In the genomic region with DNA sequence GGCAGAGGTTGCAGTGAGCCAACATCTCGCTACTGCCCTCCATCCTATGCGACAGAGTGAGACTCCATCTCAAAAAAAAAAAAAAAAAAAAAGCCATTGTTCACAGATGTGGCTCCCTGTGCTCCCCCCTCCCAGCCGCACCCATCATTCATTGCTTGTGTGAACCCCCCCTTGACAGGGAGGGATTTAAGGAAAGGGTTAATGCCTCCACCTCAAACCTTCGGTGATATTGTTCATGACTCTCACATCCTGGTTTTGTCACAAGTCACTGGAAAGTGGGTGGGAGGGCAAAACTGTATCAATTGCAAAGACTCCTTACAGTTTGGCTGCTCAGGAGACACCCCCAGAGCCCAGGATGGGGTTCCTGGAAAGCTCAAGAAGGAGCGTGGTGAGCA, we compare ENCODE assay signal across 1 cellular context.
A peak's percentile ranks its signal among the peaks of the same experiment; 100 is the strongest.
TF ChIP-seq lines count a peak whose summit lies in the region.

No MANE protein-coding gene starts in this region.

TF ChIP-seq in K562, 482 proteins besides CTCF, POLR2A, EP300 and RAD21 (continued from another document):
- no peak for TF ChIP-seq ZBTB26 (CRISPR knock-in tag; IDR thresholded peaks at IDR 0.05)
- 0 out of 2 replicates have a peak, but pooled peaks have one; percentile 15 for TF ChIP-seq DDX20 (tag; IDR thresholded peaks at IDR 0.05; ENCODE audit: low read depth)
- TF ChIP-seq PRPF4 (IDR thresholded peaks at IDR 0.05; ENCODE audit: insufficient read depth, low read depth, low read length, poor library complexity, severe bottlenecking), result no peak
- TF ChIP-seq THAP12 (CRISPR knock-in tag; IDR thresholded peaks at IDR 0.05), result no peak
- TF ChIP-seq MBD2 (IDR thresholded peaks at IDR 0.05; ENCODE audit: borderline replicate concordance, low read depth), result no peak
- TF ChIP-seq, protein P1, sequence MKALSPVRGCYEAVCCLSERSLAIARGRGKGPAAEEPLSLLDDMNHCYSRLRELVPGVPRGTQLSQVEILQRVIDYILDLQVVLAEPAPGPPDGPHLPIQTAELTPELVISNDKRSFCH (CRISPR knock-in tag; IDR thresholded peaks at IDR 0.05), result 0 out of 2 replicates have a peak, but pooled peaks have one; percentile 8
- TF ChIP-seq, protein P1 (tag; IDR thresholded peaks at IDR 0.05), result no peak
- peak; percentile 32 for TF ChIP-seq ZNF280A (IDR thresholded peaks at IDR 0.05; ENCODE audit: low read depth, partially characterized antibody)
- TF ChIP-seq, protein P2, sequence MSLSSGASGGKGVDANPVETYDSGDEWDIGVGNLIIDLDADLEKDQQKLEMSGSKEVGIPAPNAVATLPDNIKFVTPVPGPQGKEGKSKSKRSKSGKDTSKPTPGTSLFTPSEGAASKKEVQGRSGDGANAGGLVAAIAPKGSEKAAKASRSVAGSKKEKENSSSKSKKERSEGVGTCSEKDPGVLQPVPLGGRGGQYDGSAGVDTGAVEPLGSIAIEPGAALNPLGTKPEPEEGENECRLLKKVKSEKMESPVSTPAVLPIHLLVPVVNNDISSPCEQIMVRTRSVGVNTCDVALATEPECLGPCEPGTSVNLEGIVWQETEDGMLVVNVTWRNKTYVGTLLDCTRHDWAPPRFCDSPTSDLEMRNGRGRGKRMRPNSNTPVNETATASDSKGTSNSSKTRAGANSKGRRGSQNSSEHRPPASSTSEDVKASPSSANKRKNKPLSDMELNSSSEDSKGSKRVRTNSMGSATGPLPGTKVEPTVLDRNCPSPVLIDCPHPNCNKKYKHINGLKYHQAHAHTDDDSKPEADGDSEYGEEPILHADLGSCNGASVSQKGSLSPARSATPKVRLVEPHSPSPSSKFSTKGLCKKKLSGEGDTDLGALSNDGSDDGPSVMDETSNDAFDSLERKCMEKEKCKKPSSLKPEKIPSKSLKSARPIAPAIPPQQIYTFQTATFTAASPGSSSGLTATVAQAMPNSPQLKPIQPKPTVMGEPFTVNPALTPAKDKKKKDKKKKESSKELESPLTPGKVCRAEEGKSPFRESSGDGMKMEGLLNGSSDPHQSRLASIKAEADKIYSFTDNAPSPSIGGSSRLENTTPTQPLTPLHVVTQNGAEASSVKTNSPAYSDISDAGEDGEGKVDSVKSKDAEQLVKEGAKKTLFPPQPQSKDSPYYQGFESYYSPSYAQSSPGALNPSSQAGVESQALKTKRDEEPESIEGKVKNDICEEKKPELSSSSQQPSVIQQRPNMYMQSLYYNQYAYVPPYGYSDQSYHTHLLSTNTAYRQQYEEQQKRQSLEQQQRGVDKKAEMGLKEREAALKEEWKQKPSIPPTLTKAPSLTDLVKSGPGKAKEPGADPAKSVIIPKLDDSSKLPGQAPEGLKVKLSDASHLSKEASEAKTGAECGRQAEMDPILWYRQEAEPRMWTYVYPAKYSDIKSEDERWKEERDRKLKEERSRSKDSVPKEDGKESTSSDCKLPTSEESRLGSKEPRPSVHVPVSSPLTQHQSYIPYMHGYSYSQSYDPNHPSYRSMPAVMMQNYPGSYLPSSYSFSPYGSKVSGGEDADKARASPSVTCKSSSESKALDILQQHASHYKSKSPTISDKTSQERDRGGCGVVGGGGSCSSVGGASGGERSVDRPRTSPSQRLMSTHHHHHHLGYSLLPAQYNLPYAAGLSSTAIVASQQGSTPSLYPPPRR (CRISPR knock-in tag; IDR thresholded peaks at IDR 0.05; ENCODE audit: borderline replicate concordance), result no peak
- TF ChIP-seq, protein P3, sequence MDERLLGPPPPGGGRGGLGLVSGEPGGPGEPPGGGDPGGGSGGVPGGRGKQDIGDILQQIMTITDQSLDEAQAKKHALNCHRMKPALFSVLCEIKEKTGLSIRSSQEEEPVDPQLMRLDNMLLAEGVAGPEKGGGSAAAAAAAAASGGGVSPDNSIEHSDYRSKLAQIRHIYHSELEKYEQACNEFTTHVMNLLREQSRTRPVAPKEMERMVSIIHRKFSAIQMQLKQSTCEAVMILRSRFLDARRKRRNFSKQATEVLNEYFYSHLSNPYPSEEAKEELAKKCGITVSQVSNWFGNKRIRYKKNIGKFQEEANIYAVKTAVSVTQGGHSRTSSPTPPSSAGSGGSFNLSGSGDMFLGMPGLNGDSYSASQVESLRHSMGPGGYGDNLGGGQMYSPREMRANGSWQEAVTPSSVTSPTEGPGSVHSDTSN (CRISPR knock-in tag; IDR thresholded peaks at IDR 0.05; ENCODE audit: low read depth), result no peak
- TF ChIP-seq, protein P3 (tag; conservative IDR thresholded peaks at IDR 0.05; ENCODE audit: low read depth), result peak; percentile 34; the same call in 1 of the 2 replicates
- no peak for TF ChIP-seq PURB (CRISPR knock-in tag; IDR thresholded peaks at IDR 0.05; ENCODE audit: low read depth)
- TF ChIP-seq, protein P4, sequence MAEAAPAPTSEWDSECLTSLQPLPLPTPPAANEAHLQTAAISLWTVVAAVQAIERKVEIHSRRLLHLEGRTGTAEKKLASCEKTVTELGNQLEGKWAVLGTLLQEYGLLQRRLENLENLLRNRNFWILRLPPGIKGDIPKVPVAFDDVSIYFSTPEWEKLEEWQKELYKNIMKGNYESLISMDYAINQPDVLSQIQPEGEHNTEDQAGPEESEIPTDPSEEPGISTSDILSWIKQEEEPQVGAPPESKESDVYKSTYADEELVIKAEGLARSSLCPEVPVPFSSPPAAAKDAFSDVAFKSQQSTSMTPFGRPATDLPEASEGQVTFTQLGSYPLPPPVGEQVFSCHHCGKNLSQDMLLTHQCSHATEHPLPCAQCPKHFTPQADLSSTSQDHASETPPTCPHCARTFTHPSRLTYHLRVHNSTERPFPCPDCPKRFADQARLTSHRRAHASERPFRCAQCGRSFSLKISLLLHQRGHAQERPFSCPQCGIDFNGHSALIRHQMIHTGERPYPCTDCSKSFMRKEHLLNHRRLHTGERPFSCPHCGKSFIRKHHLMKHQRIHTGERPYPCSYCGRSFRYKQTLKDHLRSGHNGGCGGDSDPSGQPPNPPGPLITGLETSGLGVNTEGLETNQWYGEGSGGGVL (CRISPR knock-in tag; IDR thresholded peaks at IDR 0.05), result 0 out of 2 replicates have a peak, but pooled peaks have one; percentile 24
- no peak for TF ChIP-seq NR3C1 (CRISPR knock-in tag; IDR thresholded peaks at IDR 0.05)
- TF ChIP-seq SNIP1 (IDR thresholded peaks at IDR 0.05; ENCODE audit: low read depth), result no peak
- TF ChIP-seq KLF13 (tag; IDR thresholded peaks at IDR 0.05; ENCODE audit: borderline replicate concordance, low read depth), result no peak
